In the genomic region with DNA sequence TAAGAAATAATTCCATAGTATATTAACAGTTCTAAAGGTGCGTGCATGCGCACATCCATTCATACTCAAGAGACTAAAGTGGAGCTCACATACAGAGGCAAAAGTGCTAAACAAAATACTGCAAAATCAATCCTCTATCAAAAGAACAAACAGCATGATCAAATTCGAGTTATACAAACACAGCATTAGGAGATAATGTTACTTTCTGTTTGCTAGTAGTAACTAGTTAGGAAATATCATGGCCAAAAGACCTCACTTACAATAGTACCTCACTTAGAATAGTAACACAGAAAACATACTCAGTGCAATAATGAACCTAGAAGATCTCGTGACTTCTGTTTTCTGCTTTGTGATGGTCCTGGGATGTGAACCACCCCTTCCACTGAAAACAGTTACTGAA, we compare ENCODE assay signal across 21 cellular contexts. TPM values are rescaled to one million over a fixed set of nuclear protein-coding genes. Genes with fewer than 3 reads are reported as not detected.
DNase-seq lines count a peak whose midpoint lies in the region; ATAC-seq and TF ChIP-seq lines count a peak whose summit lies in the region.
"Had no signal": no experiment of that assay in that cellular context is flagged by ENCODE, and none has a peak within 500 bp of the region (broad histone marks: within the 10 kb centered on the region; RNA-seq: fewer than 3 reads in every experiment).

No MANE protein-coding gene starts in this region.

- peaks cover 6% of the 10 kb centered on the region for H3K36me3 Mint-ChIP-seq in mesothelial cell of epicardium

- no peak overlapping the region for H3K4me3 Mint-ChIP-seq in mesothelial cell of epicardium
- H3K4me3 Mint-ChIP-seq: CD14-positive monocyte; CD4-positive, alpha-beta T cell; CD8-positive, alpha-beta memory T cell; HFFc6 had no signal

- DNase-seq in left colon (no peak), mesothelial cell of epicardium (ENCODE audit: low spot score in 2 of 2, unreplicated experiment in 2 of 2) (no peak), left ventricle myocardium superior (no peak), NCI-H1092 (lab: John Stamatoyannopoulos, UW) (no peak)
- DNase-seq: 8988T; ACHN; AML-193; BE2C; CD4-positive, alpha-beta T cell; CD8-positive, alpha-beta memory T cell; DMS53; DMS79 treated with DMSO at 0.1 percent for 48 hours; GF-D8; GOT3; HFFc6 had no signal

- peaks cover 13% of the 10 kb centered on the region for H3K4me1 Mint-ChIP-seq in mesothelial cell of epicardium
- H3K4me1 Mint-ChIP-seq: CD14-positive monocyte had no signal

- no peak for TF ChIP-seq CTCF in VCaP (conservative IDR thresholded peaks at IDR 0.05)
- no peak for TF ChIP-seq CTCF in mesothelial cell of epicardium (IDR thresholded peaks at IDR 0.05; ENCODE audit: unreplicated experiment)

- H3K27me3 Mint-ChIP-seq in mesothelial cell of epicardium (ENCODE audit: low read depth) = no peaks in the 10 kb centered on the region
- H3K27me3 Mint-ChIP-seq: CD4-positive, alpha-beta T cell had no signal

- ATAC-seq in left colon (peak; percentile 12), GM21381 (IDR thresholded peaks at IDR 0.05; ENCODE audit: unreplicated experiment) (no peak), left ventricle myocardium superior (no peak)
- ATAC-seq: A549 had no signal

- H3K27ac Mint-ChIP-seq in mesothelial cell of epicardium = peak overlapping the region; percentile 65
- H3K27ac Mint-ChIP-seq: CD14-positive monocyte; CD4-positive, alpha-beta T cell; HFFc6 had no signal

- H3K9me3 Mint-ChIP-seq in mesothelial cell of epicardium = no peaks in the 10 kb centered on the region
- H3K9me3 Mint-ChIP-seq: CD4-positive, alpha-beta T cell; CD8-positive, alpha-beta memory T cell; HFFc6 had no signal

- intact Hi-C loops in left colon (cut with DNase I, micrococcal nuclease) = no loop called here
- intact Hi-C loops in left ventricle myocardium superior (cut with micrococcal nuclease) = no loop called here

- H3K27ac ChIP-seq in VCaP = peak overlapping the region; percentile 61
- H3K27ac ChIP-seq: A549; BLaER1 treated with 17β-estradiol and CSF1 and Interleukin-3, amounts not matched to agents 10 nM and 100 nM had no signal

RNA-seq across cellular contexts. Expression of gene CEMIP, which starts 21.0 kb away (rescaled TPM):
- total RNA-seq in left colon (1 to 10 TPM; 1.1 to 1.7 TPM), mesothelial cell of epicardium (0.70 to 1.2 TPM (median 0.83 TPM) in 3 replicates), left ventricle myocardium superior (not detected)
- total RNA-seq: CD4-positive, alpha-beta T cell; CD8-positive, alpha-beta memory T cell; G401 had no signal
